Comparison of ENCODE assay signal across 8 cellular contexts in the genomic region with DNA sequence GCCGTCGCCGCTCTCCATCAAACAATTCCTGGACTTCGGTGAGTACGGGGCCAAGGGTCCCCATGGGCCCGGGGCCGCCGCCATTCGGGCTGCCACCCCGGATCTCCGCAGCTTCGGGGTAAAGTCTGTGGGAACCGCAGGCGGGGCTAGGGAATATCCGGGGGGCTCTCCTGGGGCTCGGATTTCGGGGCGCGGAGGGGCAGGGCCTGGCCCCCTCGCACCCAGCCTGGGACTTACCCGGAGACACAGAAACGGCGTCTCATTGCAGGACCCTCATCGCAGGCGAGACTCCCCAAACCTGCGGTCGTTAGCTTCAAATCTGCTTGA. TPM values are rescaled to one million over a fixed set of nuclear protein-coding genes. Genes with fewer than 3 reads are reported as not detected.
DNase-seq lines count a peak whose midpoint lies in the region; ATAC-seq and TF ChIP-seq lines count a peak whose summit lies in the region.

No MANE protein-coding gene starts in this region.

- H3F3A ChIP-seq in neural progenitor cell (ENCODE audit: low read depth): peaks cover 5% of the 10 kb centered on the region

- CTCF ChIA-PET in AG04449 (lab: Yijun Ruan, JAX): no interaction called here
- CTCF ChIA-PET in OCI-LY7 (lab: Charles Lee; ENCODE audit: unreplicated experiment): no interaction called here

- no peaks in the 10 kb centered on the region for H3K27me3 ChIP-seq in duodenal mucosa (ENCODE audit: control insufficient read depth in 1 of 2, insufficient read depth in 2 of 2, low read length in 2 of 2)
- H3K27me3 ChIP-seq in neural progenitor cell: peaks cover 4% of the 10 kb centered on the region

- H3K4me1 ChIP-seq in OCI-LY7 (ENCODE audit: insufficient read depth, low read length, poor library complexity, severe bottlenecking) (peaks cover 54% of the 10 kb centered on the region), duodenal mucosa (ENCODE audit: control insufficient read depth in 1 of 2, insufficient read depth in 2 of 2, low read length in 2 of 2) (peaks cover 10 to 15% of the 10 kb centered on the region in 2 donors), neural progenitor cell (peaks cover 16% of the 10 kb centered on the region)

- H3K4me3 ChIP-seq in AG04449 (ENCODE audit: low read depth, low read length) (peak overlapping the region; percentile 61), OCI-LY7 (ENCODE audit: low read depth, low read length, poor library complexity, severe bottlenecking) (peak overlapping the region; percentile 92), duodenal mucosa (ENCODE audit: low read depth in 1 of 2, low read length in 2 of 2) (peak overlapping the region; percentile 71 to 80), neural progenitor cell (peak overlapping the region; percentile 82)

- peak overlapping the region; percentile 93 for H3K4me2 ChIP-seq in OCI-LY7 (ENCODE audit: low read length)
- H3K4me2 ChIP-seq in neural progenitor cell: peak overlapping the region; percentile 92

- H4K20me1 ChIP-seq in OCI-LY7 (ENCODE audit: insufficient read depth, low read length): peaks cover 7% of the 10 kb centered on the region; the same call in 1 of the 2 replicates
- peaks cover 26% of the 10 kb centered on the region for H4K20me1 ChIP-seq in neural progenitor cell (ENCODE audit: low read depth)

- TF ChIP-seq CTCF in AG04449 (IDR thresholded peaks at IDR 0.05; ENCODE audit: insufficient read depth, low read length, missing control alignments) (no peak), OCI-LY7 (conservative IDR thresholded peaks at IDR 0.05; ENCODE audit: low read length) (no peak), neural progenitor cell (IDR thresholded peaks at IDR 0.05) (no peak), HFFc6 (IDR thresholded peaks at IDR 0.05) (no peak)

- H3K4me3 Mint-ChIP-seq in neural progenitor cell (peak overlapping the region; percentile 88), HFFc6 (no peak overlapping the region; the same call in 1 of the 2 replicates)

- H3K9me3 Mint-ChIP-seq in neural progenitor cell (no peaks in the 10 kb centered on the region), HFFc6 (no peaks in the 10 kb centered on the region)

- no peak for DNase-seq in AG04449 (ENCODE audit: low read depth, low spot score)
- no peak for DNase-seq in OCI-LY7 (ENCODE audit: low spot score)
- DNase-seq in neural progenitor cell (ENCODE audit: low spot score): no peak
- no peak for DNase-seq in LoVo (ENCODE audit: low spot score)
- DNase-seq in HFFc6: no peak
- DNase-seq in NOMO-1 (lab: John Stamatoyannopoulos, UW; ENCODE audit: unreplicated experiment in 2 of 2): no peak

- H3K36me3 ChIP-seq in OCI-LY7 (ENCODE audit: insufficient read depth, low read length) (no peaks in the 10 kb centered on the region), duodenal mucosa (ENCODE audit: control insufficient read depth in 1 of 2, insufficient read depth in 2 of 2, low read length in 2 of 2) (no peaks in the 10 kb centered on the region), neural progenitor cell (no peaks in the 10 kb centered on the region)

- POLR2A ChIA-PET in AG04449 (lab: Yijun Ruan, JAX): no interaction called here
- POLR2A ChIA-PET in OCI-LY7 (lab: Charles Lee): interaction anchor here (0.6 to 4.3 kb wide), 3 partner anchors 8 to 69 kb away, joined by 3 to 29 read pairs (median 4); no protein-coding TSS in a partner anchor

- H3K9ac ChIP-seq in duodenal mucosa (ENCODE audit: low read depth in 1 of 2, low read length in 2 of 2): peak overlapping the region; percentile 70 to 71
- peak overlapping the region; percentile 73 for H3K9ac ChIP-seq in neural progenitor cell

- H3K36me3 Mint-ChIP-seq in neural progenitor cell (no peaks in the 10 kb centered on the region), HFFc6 (ENCODE audit: low read depth) (no peaks in the 10 kb centered on the region)

- no TSS peak for BruUV-seq in OCI-LY7 (replicated peaks; lab: Mats Ljungman, UMichigan)

- H3K79me2 ChIP-seq in OCI-LY7 (ENCODE audit: insufficient read depth, low read depth, low read length) (peaks cover 36% of the 10 kb centered on the region; the same call in 1 of the 2 replicates), neural progenitor cell (ENCODE audit: low read depth) (peaks cover 44% of the 10 kb centered on the region)

- peak overlapping the region; percentile 66 for H3K27ac ChIP-seq in OCI-LY7 (ENCODE audit: low read depth, low read length, poor library complexity, severe bottlenecking)
- peak overlapping the region; percentile 56 for H3K27ac ChIP-seq in duodenal mucosa (ENCODE audit: low read depth, low read length)
- H3K27ac ChIP-seq in neural progenitor cell: peak overlapping the region; percentile 66

- intact Hi-C loops in OCI-LY7 (cut with micrococcal nuclease; ENCODE audit: unreplicated experiment): loop anchor here (1.0 to 10.0 kb wide), 2 partner anchors 15 to 229 kb away; a partner anchor contains a TSS

- H3K9me3 ChIP-seq in OCI-LY7 (ENCODE audit: low read length) (no peaks in the 10 kb centered on the region), duodenal mucosa (ENCODE audit: control insufficient read depth in 1 of 2, low read length in 2 of 2) (no peaks in the 10 kb centered on the region), neural progenitor cell (ENCODE audit: low read depth) (no peaks in the 10 kb centered on the region)

- H3K9me2 ChIP-seq in OCI-LY7 (ENCODE audit: insufficient read depth, low read length): no peaks in the 10 kb centered on the region

- H2AFZ ChIP-seq in OCI-LY7 (ENCODE audit: low read length) (peak overlapping the region; percentile 74), neural progenitor cell (replicated peaks) (peak overlapping the region; percentile 84)

- H3K27me3 Mint-ChIP-seq in neural progenitor cell (ENCODE audit: insufficient read depth, low read depth) (peaks cover 3% of the 10 kb centered on the region), HFFc6 (ENCODE audit: insufficient read depth) (peaks cover 7% of the 10 kb centered on the region)

- H3K4me1 Mint-ChIP-seq in neural progenitor cell (peaks cover 33% of the 10 kb centered on the region), HFFc6 (ENCODE audit: low read depth) (no peaks in the 10 kb centered on the region)

- H3K27ac Mint-ChIP-seq in neural progenitor cell (no peak overlapping the region), HFFc6 (no peak overlapping the region)

- peak; percentile 18 for ATAC-seq in GM21723 (IDR thresholded peaks at IDR 0.05; ENCODE audit: unreplicated experiment)

RNA-seq across cellular contexts. Expression of a gene that starts 0.4 kb away (rescaled TPM):
- total RNA-seq in OCI-LY7 (2014; rRNA removed; shearing (Covaris generic)): 22.6 and 24.5 TPM in 2 replicates
- 32.2 and 35.1 TPM in 2 replicates for total RNA-seq in OCI-LY7 (2022)
- total RNA-seq in neural progenitor cell (ENCODE audit: low replicate concordance): 50.3 and 100 TPM in 2 replicates
- 1 to 10 TPM in 1 of 6 experiments, under 1 TPM in 4, not detected in 1; 0.09 to 1.2 (median 0.12) TPM for total RNA-seq in HFFc6 (2021; fragmentation: NEBNext Ultra II Directional; extraction: Animal tissue kit (Norgen Biotek cat#: 25700))

Comparison
In these comparisons a context has a peak if more than half of its experiments do, and no peak if none do; other contexts are left out.
1. RNA of a gene that starts 0.4 kb away (total RNA-seq): 50.3 to 100 TPM in neural progenitor cell and 22.6 to 35.1 TPM in OCI-LY7; 0.09 to 1.2 TPM in HFFc6; every median in the first group is over 10 times any median in the second.
2. Peak in every context shown above with its lines, with median percentiles within 50 percentile points of each other: H3K4me3 ChIP-seq and H3K27ac ChIP-seq.